13 cellular contexts compared by ENCODE assay signal in the genomic region with DNA sequence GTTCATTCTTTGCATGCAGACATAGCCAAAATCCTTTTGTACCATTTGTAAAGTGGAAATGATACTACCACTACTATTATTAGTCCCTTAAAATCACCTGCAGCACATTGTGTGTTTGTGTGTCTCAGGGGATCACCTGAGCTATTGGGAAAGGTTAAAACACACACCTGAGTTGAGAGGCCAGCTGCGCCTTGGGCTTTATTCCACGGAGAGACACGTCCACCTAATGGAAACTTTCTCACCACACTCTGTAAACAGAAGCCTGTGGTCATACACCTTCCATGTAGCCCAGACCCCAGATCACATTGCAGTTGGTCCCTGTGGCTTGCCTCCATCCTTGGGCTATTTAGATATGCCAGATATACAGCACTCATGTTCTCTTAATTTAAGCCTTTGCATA.
DNase-seq lines count a peak whose midpoint lies in the region; ATAC-seq and TF ChIP-seq lines count a peak whose summit lies in the region.
"Had no signal": no experiment of that assay in that cellular context is flagged by ENCODE, and none has a peak within 500 bp of the region (broad histone marks: within the 10 kb centered on the region; RNA-seq: fewer than 3 reads in every experiment).

No MANE protein-coding gene starts in this region.

- no peak overlapping the region for H3K27ac Mint-ChIP-seq in activated CD8-positive, alpha-beta memory T cell treated with anti-CD3 and anti-CD28 coated beads, Interleukin-2, amount 10 ng/mL, durations not matched to agents 7 days and 5 days
- H3K27ac Mint-ChIP-seq in mesothelial cell of epicardium: no peak overlapping the region
- no peak overlapping the region for H3K27ac Mint-ChIP-seq in chondrocyte (ENCODE audit: unreplicated experiment)
- H3K27ac Mint-ChIP-seq: CD14-positive monocyte; CD8-positive, alpha-beta T cell had no signal

- peaks cover 6% of the 10 kb centered on the region for H3K27me3 Mint-ChIP-seq in activated CD8-positive, alpha-beta memory T cell treated with anti-CD3 and anti-CD28 coated beads, Interleukin-2, amount 10 ng/mL, durations not matched to agents 7 days and 5 days
- H3K27me3 Mint-ChIP-seq in mesothelial cell of epicardium (ENCODE audit: low read depth): peaks cover 4% of the 10 kb centered on the region
- H3K27me3 Mint-ChIP-seq in chondrocyte (ENCODE audit: low read depth): peaks cover 4% of the 10 kb centered on the region

- no peaks in the 10 kb centered on the region for H3K9me3 Mint-ChIP-seq in activated CD8-positive, alpha-beta memory T cell treated with anti-CD3 and anti-CD28 coated beads, Interleukin-2, amount 10 ng/mL, durations not matched to agents 7 days and 5 days (ENCODE audit: low read depth)
- H3K9me3 Mint-ChIP-seq in mesothelial cell of epicardium: peaks cover 26% of the 10 kb centered on the region
- H3K9me3 Mint-ChIP-seq in chondrocyte (ENCODE audit: low read depth): peaks cover 7% of the 10 kb centered on the region
- H3K9me3 Mint-ChIP-seq: CD8-positive, alpha-beta T cell had no signal

- ATAC-seq in activated CD8-positive, alpha-beta memory T cell treated with anti-CD3 and anti-CD28 coated beads, Interleukin-2, amount 10 ng/mL, durations not matched to agents 7 days and 5 days: no peak
- ATAC-seq: CD8-positive, alpha-beta T cell; HCT116 had no signal

- no peak overlapping the region for H3K4me3 Mint-ChIP-seq in activated CD8-positive, alpha-beta memory T cell treated with anti-CD3 and anti-CD28 coated beads, Interleukin-2, amount 10 ng/mL, durations not matched to agents 7 days and 5 days
- H3K4me3 Mint-ChIP-seq in mesothelial cell of epicardium (no peak overlapping the region), chondrocyte (ENCODE audit: unreplicated experiment) (no peak overlapping the region)
- H3K4me3 Mint-ChIP-seq: CD14-positive monocyte; CD8-positive, alpha-beta T cell had no signal

- H3K36me3 Mint-ChIP-seq in activated CD8-positive, alpha-beta memory T cell treated with anti-CD3 and anti-CD28 coated beads, Interleukin-2, amount 10 ng/mL, durations not matched to agents 7 days and 5 days: no peaks in the 10 kb centered on the region
- H3K36me3 Mint-ChIP-seq in mesothelial cell of epicardium (peaks cover 14% of the 10 kb centered on the region), chondrocyte (ENCODE audit: low read depth) (peaks cover 1% of the 10 kb centered on the region)
- H3K36me3 Mint-ChIP-seq: CD14-positive monocyte; CD8-positive, alpha-beta T cell had no signal

- peak; percentile 15 for DNase-seq in NCI-H146 (lab: John Stamatoyannopoulos, UW)
- no peak for DNase-seq in NCI-H146 treated with DMSO at 0.1 percent for 48 hours (lab: John Stamatoyannopoulos, UW; ENCODE audit: unreplicated experiment)
- DNase-seq in DMS153 treated with DMSO at 0.1 percent for 48 hours (lab: John Stamatoyannopoulos, UW; ENCODE audit: unreplicated experiment): peak; percentile 30
- DNase-seq in NCI-H2107 treated with DMSO at 0.1 percent for 48 hours (lab: John Stamatoyannopoulos, UW; ENCODE audit: unreplicated experiment): peak; percentile 72
- DNase-seq in islet precursor cell: peak; percentile 7
- DNase-seq in activated CD8-positive, alpha-beta memory T cell treated with anti-CD3 and anti-CD28 coated beads, Interleukin-2, amount 10 ng/mL, durations not matched to agents 7 days and 5 days: no peak
- DNase-seq in mesothelial cell of epicardium (ENCODE audit: low spot score in 2 of 2, unreplicated experiment in 2 of 2): no peak
- no peak for DNase-seq in chondrocyte (ENCODE audit: low spot score)
- DNase-seq: Caco-2; CD8-positive, alpha-beta T cell; GM23248 had no signal

- CTCF ChIA-PET in activated CD8-positive, alpha-beta memory T cell treated with anti-CD3 and anti-CD28 coated beads, Interleukin-2, amount 10 ng/mL, durations not matched to agents 7 days and 5 days (lab: Charles Lee): no interaction called here

- TF ChIP-seq CTCF in mesothelial cell of epicardium (IDR thresholded peaks at IDR 0.05; ENCODE audit: unreplicated experiment): no peak
- TF ChIP-seq CTCF in chondrocyte (IDR thresholded peaks at IDR 0.05): no peak

- H3K4me1 Mint-ChIP-seq in activated CD8-positive, alpha-beta memory T cell treated with anti-CD3 and anti-CD28 coated beads, Interleukin-2, amount 10 ng/mL, durations not matched to agents 7 days and 5 days: no peaks in the 10 kb centered on the region
- H3K4me1 Mint-ChIP-seq in mesothelial cell of epicardium (no peaks in the 10 kb centered on the region), chondrocyte (ENCODE audit: low read depth) (peaks cover 3% of the 10 kb centered on the region)
- H3K4me1 Mint-ChIP-seq: CD14-positive monocyte had no signal

Comparison
In these comparisons a context has a peak if more than half of its experiments do, and no peak if none do; other contexts are left out.
1. DNase-seq: peak in NCI-H146 (single experiment), DMS153 treated with DMSO at 0.1 percent for 48 hours (single experiment), NCI-H2107 treated with DMSO at 0.1 percent for 48 hours (single experiment) and islet precursor cell (single experiment); none in NCI-H146 treated with DMSO at 0.1 percent for 48 hours (single experiment), activated CD8-positive, alpha-beta memory T cell treated with anti-CD3 and anti-CD28 coated beads, Interleukin-2, amount 10 ng/mL, durations not matched to agents 7 days and 5 days (single experiment), mesothelial cell of epicardium (0 of 2) and chondrocyte (single experiment).